Comparison of ENCODE assay signal across 1 cellular context in the genomic region with DNA sequence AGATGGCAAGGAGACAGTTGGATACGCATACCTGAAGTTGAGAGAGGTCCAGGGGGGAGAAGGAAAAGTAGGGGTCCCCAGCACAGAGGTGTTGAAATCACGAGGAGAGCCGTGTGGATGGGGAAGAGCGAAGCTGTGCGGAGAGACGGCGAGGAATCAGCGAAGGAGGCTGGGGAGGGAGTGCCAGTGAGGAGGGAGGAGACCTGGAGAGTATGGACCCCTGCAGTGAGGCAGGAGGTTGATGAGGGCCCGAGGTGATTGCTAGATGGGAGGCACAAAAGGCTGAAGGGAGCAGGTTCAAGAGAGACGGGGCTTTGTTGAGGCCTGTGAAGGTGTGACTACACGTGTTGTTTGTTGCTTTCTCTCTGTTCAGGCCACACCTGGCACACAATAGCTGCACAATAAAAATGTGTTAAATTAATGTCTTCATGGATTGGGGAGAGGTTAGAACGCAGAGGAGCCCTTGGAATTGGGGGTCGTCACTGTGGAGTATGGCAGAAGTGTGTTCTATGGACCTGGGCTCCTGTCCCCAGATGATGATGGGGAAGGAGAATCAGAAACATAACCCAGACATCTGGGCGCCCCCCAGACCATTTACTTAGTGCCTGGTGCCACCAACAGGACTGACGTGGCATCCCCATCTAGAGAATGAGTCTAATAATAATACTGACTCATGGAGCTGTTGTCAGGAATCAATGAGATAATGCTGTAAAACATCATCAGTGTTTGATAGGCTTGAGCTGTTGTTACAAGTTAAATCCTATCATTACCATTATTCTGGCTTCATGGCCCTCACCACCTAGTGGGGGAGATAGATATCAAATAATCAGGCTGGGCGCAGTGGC.
TF ChIP-seq lines count a peak whose summit lies in the region.

No MANE protein-coding gene starts in this region.

TF ChIP-seq in HCT116, 20 proteins besides CTCF, POLR2A, EP300 and RAD21 (continued from another document):
- TF ChIP-seq, protein P1, sequence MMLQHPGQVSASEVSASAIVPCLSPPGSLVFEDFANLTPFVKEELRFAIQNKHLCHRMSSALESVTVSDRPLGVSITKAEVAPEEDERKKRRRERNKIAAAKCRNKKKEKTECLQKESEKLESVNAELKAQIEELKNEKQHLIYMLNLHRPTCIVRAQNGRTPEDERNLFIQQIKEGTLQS (IDR thresholded peaks at IDR 0.05): no peak
- TF ChIP-seq, protein P2, sequence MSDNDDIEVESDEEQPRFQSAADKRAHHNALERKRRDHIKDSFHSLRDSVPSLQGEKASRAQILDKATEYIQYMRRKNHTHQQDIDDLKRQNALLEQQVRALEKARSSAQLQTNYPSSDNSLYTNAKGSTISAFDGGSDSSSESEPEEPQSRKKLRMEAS (IDR thresholded peaks at IDR 0.05): no peak
- TF ChIP-seq ZNF274 (IDR thresholded peaks at IDR 0.05; ENCODE audit: low read depth, low read length) (no peak), ELF1 (IDR thresholded peaks at IDR 0.05; ENCODE audit: borderline replicate concordance, low read depth) (no peak), SP1 (IDR thresholded peaks at IDR 0.05; ENCODE audit: low read depth) (no peak), EZH2 (IDR thresholded peaks at IDR 0.05) (no peak), EGR1 (IDR thresholded peaks at IDR 0.05; ENCODE audit: low read depth) (no peak), YY1 (IDR thresholded peaks at IDR 0.05; ENCODE audit: extremely low read depth, insufficient replicate concordance, low read depth, low read length) (no peak), ZFX (IDR thresholded peaks at IDR 0.05) (no peak), CBX3 (IDR thresholded peaks at IDR 0.05; ENCODE audit: low read depth) (no peak), FOSL1 (IDR thresholded peaks at IDR 0.05; ENCODE audit: low read depth) (no peak), JUND (IDR thresholded peaks at IDR 0.05) (no peak), CEBPB (IDR thresholded peaks at IDR 0.05; ENCODE audit: low read depth) (no peak), SIN3A (IDR thresholded peaks at IDR 0.05; ENCODE audit: low read depth) (no peak), SRF (IDR thresholded peaks at IDR 0.05; ENCODE audit: low read depth) (no peak)
